15 cellular contexts compared by ENCODE assay signal in the genomic region with DNA sequence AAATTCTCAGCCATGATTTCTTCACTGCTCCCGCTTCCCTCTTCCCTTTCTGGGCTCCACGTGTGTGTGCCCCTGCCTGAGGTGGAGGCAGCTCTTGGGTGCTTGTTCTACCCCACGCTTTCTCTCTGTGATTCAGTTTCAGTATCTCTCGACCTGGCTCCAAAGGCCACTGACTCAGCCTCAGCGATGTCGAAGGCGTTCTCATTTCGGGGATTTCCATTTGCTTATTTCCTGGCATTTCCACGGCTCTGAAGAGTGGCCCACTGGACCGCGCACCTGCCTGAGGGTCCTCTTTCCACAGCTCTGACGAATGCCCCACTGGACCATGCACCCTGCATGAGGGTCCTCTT. TPM values are rescaled to one million over a fixed set of nuclear protein-coding genes. Genes with fewer than 3 reads are reported as not detected.
DNase-seq lines count a peak whose midpoint lies in the region; TF ChIP-seq lines count a peak whose summit lies in the region.
"Had no signal": no experiment of that assay in that cellular context is flagged by ENCODE, and none has a peak within 500 bp of the region (broad histone marks: within the 10 kb centered on the region; RNA-seq: fewer than 3 reads in every experiment).

No MANE protein-coding gene starts in this region.

- no peak overlapping the region for H2AFZ ChIP-seq in neural progenitor cell (replicated peaks)

- no peaks in the 10 kb centered on the region for H3K4me1 ChIP-seq in tibial artery
- no peaks in the 10 kb centered on the region for H3K4me1 ChIP-seq in neural progenitor cell
- H3K4me1 ChIP-seq: BE2C had no signal

- H3F3A ChIP-seq in neural progenitor cell (ENCODE audit: low read depth) = no peaks in the 10 kb centered on the region

- H3K27ac Mint-ChIP-seq in neural progenitor cell = no peak overlapping the region

- no peak overlapping the region for H3K4me2 ChIP-seq in neural progenitor cell

- no peaks in the 10 kb centered on the region for H3K79me2 ChIP-seq in neural progenitor cell (ENCODE audit: low read depth)

- no peak overlapping the region for H3K4me3 Mint-ChIP-seq in neural progenitor cell

- H3K36me3 ChIP-seq in tibial artery (peaks cover 70 to 100% (median 91%) of the 10 kb centered on the region in 3 donors), neural progenitor cell (no peaks in the 10 kb centered on the region)

- peaks cover 12% of the 10 kb centered on the region for H3K36me3 Mint-ChIP-seq in neural progenitor cell

- DNase-seq in GM12864 (ENCODE audit: low read depth) (peak; percentile 19), amniotic epithelial cell (ENCODE audit: low read depth) (peak; percentile 2), amniotic stem cell (lab: John Stamatoyannopoulos, UW) (no peak), DMS153 (lab: John Stamatoyannopoulos, UW) (no peak), tibial artery (no peak), neural progenitor cell (ENCODE audit: low spot score) (no peak)
- DNase-seq in activated CD4-positive, alpha-beta T cell treated with anti-CD3 and anti-CD28 coated beads, Interleukin-2, amount 50 U/mL, for 48 hours = peak; percentile 68 to 81
- DNase-seq in stimulated activated CD4-positive, alpha-beta T cell treated with anti-CD3 and anti-CD28 coated beads, Interleukin-4, amount 100 ng/mL, for 1 hour = peak; percentile 65
- DNase-seq: amygdala, BE2C, erythroblast, left colon, right cardiac atrium, RPMI8226 had no signal

- H3K9me3 ChIP-seq in tibial artery (no peaks in the 10 kb centered on the region), neural progenitor cell (ENCODE audit: low read depth) (no peaks in the 10 kb centered on the region)
- H3K9me3 ChIP-seq: BE2C had no signal

- intact Hi-C loops in tibial artery (cut with DNase I; ENCODE audit: low total_unique reads) = no loop called here

- H3K27me3 ChIP-seq in tibial artery (no peaks in the 10 kb centered on the region), neural progenitor cell (no peaks in the 10 kb centered on the region)
- H3K27me3 ChIP-seq: BE2C had no signal

- H3K4me3 ChIP-seq in GM12864 (ENCODE audit: low read depth, low read length) = no peak overlapping the region
- no peak overlapping the region for H3K4me3 ChIP-seq in tibial artery
- no peak overlapping the region for H3K4me3 ChIP-seq in neural progenitor cell

- H3K9me3 Mint-ChIP-seq in neural progenitor cell = no peaks in the 10 kb centered on the region

- no peak overlapping the region for H3K9ac ChIP-seq in neural progenitor cell

- peaks cover 3% of the 10 kb centered on the region for H3K27me3 Mint-ChIP-seq in neural progenitor cell (ENCODE audit: insufficient read depth, low read depth)

- no peaks in the 10 kb centered on the region for H3K4me1 Mint-ChIP-seq in neural progenitor cell

- H3K27ac ChIP-seq in tibial artery = no peak overlapping the region
- H3K27ac ChIP-seq in neural progenitor cell = no peak overlapping the region
- H3K27ac ChIP-seq: HL-60 had no signal

- TF ChIP-seq CTCF in GM12864 (IDR thresholded peaks at IDR 0.05; ENCODE audit: low read depth, low read length, missing control alignments) (no peak), tibial artery (IDR thresholded peaks at IDR 0.05) (no peak), neural progenitor cell (IDR thresholded peaks at IDR 0.05) (no peak)

- H4K20me1 ChIP-seq in neural progenitor cell (ENCODE audit: low read depth) = no peaks in the 10 kb centered on the region

RNA-seq across cellular contexts. Expression of a gene that starts 52.4 kb away (rescaled TPM):
- 27.6 and 75.9 TPM in 2 replicates for total RNA-seq in neural progenitor cell (ENCODE audit: low replicate concordance)

RNA-seq across cellular contexts. Expression of a gene that starts 52.6 kb away (rescaled TPM):
- total RNA-seq in neural progenitor cell (ENCODE audit: low replicate concordance) = 4.4 and 10.1 TPM in 2 replicates

RNA-seq across cellular contexts. Expression of a gene that starts 53.8 kb away (rescaled TPM):
- total RNA-seq in neural progenitor cell (ENCODE audit: low replicate concordance) = not detected in 2 replicates

Comparison
In these comparisons a context has a peak if more than half of its experiments do, and no peak if none do; other contexts are left out.
1. DNase-seq: peak in GM12864 (single experiment), activated CD4-positive, alpha-beta T cell treated with anti-CD3 and anti-CD28 coated beads, Interleukin-2, amount 50 U/mL, for 48 hours (2 of 2), amniotic epithelial cell (single experiment) and stimulated activated CD4-positive, alpha-beta T cell treated with anti-CD3 and anti-CD28 coated beads, Interleukin-4, amount 100 ng/mL, for 1 hour (single experiment); none in amniotic stem cell (single experiment), DMS153 (single experiment), tibial artery (0 of 2) and neural progenitor cell (single experiment).